1 cellular context compared by ENCODE assay signal in the genomic region with DNA sequence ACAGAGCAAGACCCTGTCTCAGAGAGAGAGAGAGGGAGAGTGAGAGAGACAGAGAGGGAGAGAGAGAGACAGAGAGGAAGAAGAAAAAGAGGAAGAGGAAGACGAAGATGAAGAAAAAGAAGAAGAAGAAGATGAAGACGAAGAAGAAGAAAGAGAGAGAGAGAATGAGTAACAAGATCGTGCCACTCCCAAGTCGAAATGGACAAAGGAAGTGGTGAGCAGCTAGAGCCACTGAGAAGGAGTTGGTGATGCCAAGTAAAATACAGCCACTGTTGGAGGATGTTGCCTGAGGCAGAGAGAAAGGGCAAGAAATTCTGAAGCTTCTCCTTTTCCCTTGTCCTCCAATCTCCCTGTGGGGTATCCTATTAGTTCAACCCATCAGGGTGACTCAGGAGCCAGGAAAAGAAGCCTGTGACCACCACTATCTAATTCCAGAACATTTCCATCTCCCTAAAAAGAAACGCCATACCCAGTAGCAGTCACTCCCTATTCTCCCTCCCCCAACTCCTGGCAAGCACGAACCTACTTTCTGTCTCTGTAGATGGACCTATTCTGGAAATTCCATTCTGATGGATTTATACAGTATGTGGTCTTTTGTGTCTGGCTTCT.
TF ChIP-seq lines count a peak whose summit lies in the region.

No MANE protein-coding gene starts in this region.

TF ChIP-seq in SK-N-SH treated with all-trans-retinoic acid at 6 μM for 48 hours, 23 proteins besides CTCF, POLR2A, EP300 and RAD21 (continued from another document):
- TF ChIP-seq, protein P1, sequence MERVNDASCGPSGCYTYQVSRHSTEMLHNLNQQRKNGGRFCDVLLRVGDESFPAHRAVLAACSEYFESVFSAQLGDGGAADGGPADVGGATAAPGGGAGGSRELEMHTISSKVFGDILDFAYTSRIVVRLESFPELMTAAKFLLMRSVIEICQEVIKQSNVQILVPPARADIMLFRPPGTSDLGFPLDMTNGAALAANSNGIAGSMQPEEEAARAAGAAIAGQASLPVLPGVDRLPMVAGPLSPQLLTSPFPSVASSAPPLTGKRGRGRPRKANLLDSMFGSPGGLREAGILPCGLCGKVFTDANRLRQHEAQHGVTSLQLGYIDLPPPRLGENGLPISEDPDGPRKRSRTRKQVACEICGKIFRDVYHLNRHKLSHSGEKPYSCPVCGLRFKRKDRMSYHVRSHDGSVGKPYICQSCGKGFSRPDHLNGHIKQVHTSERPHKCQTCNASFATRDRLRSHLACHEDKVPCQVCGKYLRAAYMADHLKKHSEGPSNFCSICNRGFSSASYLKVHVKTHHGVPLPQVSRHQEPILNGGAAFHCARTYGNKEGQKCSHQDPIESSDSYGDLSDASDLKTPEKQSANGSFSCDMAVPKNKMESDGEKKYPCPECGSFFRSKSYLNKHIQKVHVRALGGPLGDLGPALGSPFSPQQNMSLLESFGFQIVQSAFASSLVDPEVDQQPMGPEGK (CRISPR knock-in tag; IDR thresholded peaks at IDR 0.05; ENCODE audit: borderline replicate concordance), result no peak
- TF ChIP-seq TCF4 (CRISPR knock-in tag; IDR thresholded peaks at IDR 0.05; ENCODE audit: borderline replicate concordance) (no peak), ZC3H10 (CRISPR knock-in tag; IDR thresholded peaks at IDR 0.05) (no peak)
TF ChIP-seq in SK-N-SH treated with all-trans-retinoic acid at 6 μM for 48 hours: peak in this region for 0.
